ENCODE assay signal across 8 cellular contexts in the genomic region with DNA sequence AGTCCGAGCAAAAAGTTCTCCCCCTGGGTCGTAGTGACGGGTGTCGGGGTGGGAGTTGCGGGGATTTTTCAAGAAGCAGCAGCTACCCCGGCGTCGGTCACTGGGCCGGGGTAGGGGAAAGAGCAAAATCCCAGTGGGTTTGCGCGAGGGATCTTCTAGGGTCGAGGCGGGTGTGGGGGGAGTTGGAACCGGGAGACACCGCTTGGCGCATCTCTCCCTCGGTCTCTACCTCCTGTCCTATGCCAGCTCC. TPM values are rescaled to one million over a fixed set of nuclear protein-coding genes. Genes with fewer than 3 reads are reported as not detected.
DNase-seq lines count a peak whose midpoint lies in the region; ATAC-seq and FAIRE-seq lines count a peak whose summit lies in the region.

No MANE protein-coding gene starts in this region.

- H3K4me1 ChIP-seq in GM23248 (ENCODE audit: insufficient read depth) (peaks cover 25% of the 10 kb centered on the region), right cardiac atrium (ENCODE audit: control insufficient read depth, insufficient read depth, low read length) (peaks cover 14% of the 10 kb centered on the region), small intestine (ENCODE audit: control insufficient read depth in 2 of 2, insufficient read depth in 1 of 2, low read depth in 1 of 2, low read length in 1 of 2) (peaks cover 7 to 13% of the 10 kb centered on the region in 2 donors)

- H3K4me1 Mint-ChIP-seq in activated CD4-positive, alpha-beta memory T cell treated with anti-CD3 and anti-CD28 coated beads, Interleukin-2, amount 10 ng/mL, durations not matched to agents 7 days and 5 days: peaks cover 19% of the 10 kb centered on the region

- H3K9ac ChIP-seq in GM23248: peak overlapping the region; percentile 98

- H3K4me3 ChIP-seq in GM23248 (peak overlapping the region; percentile 85), right cardiac atrium (ENCODE audit: low read length) (peak overlapping the region; percentile 98), small intestine (ENCODE audit: low read depth in 1 of 2, low read length in 2 of 2) (peak overlapping the region; percentile 88 to 95)

- POLR2A ChIA-PET in activated CD4-positive, alpha-beta memory T cell treated with anti-CD3 and anti-CD28 coated beads, Interleukin-2, amount 10 ng/mL, durations not matched to agents 7 days and 5 days (lab: Charles Lee): interaction anchor here (0.6 to 18.0 kb wide), 20 partner anchors 9 to 677 kb away, joined by 3 to 504 read pairs (median 4); partner anchors contain the start of genes ATXN7L3, EFTUD2, GPATCH8 and SLC25A39

- peaks cover 13% of the 10 kb centered on the region for H3K36me3 Mint-ChIP-seq in activated CD4-positive, alpha-beta memory T cell treated with anti-CD3 and anti-CD28 coated beads, Interleukin-2, amount 10 ng/mL, durations not matched to agents 7 days and 5 days (ENCODE audit: low read depth)

- H3K36me3 ChIP-seq in GM23248 (ENCODE audit: low read depth): no peaks in the 10 kb centered on the region
- no peaks in the 10 kb centered on the region for H3K36me3 ChIP-seq in small intestine (ENCODE audit: control insufficient read depth in 2 of 2, insufficient read depth in 2 of 2, low read length in 2 of 2)

- in situ Hi-C loops in GM23248 (cut with MboI): loop anchor here (5.0 to 25.0 kb wide), 3 partner anchors 106 to 416 kb away; no protein-coding TSS in a partner anchor

- H3K9me3 Mint-ChIP-seq in activated CD4-positive, alpha-beta memory T cell treated with anti-CD3 and anti-CD28 coated beads, Interleukin-2, amount 10 ng/mL, durations not matched to agents 7 days and 5 days: no peaks in the 10 kb centered on the region

- H3K27ac Mint-ChIP-seq in activated CD4-positive, alpha-beta memory T cell treated with anti-CD3 and anti-CD28 coated beads, Interleukin-2, amount 10 ng/mL, durations not matched to agents 7 days and 5 days: peak overlapping the region; percentile 84

- intact Hi-C loops in right cardiac atrium (cut with DNase I): loop anchor here in 2 of 4 donors (2.0 to 5.0 kb wide), 2 partner anchors 101 to 103 kb away; partner anchors contain the start of gene SLC25A39 (in 2 of the 2)

- H3K79me2 ChIP-seq in GM23248 (ENCODE audit: insufficient read depth): peaks cover 22% of the 10 kb centered on the region

- H3K27ac ChIP-seq in GM23248 (peak overlapping the region; percentile 85), right cardiac atrium (ENCODE audit: low read length) (peak overlapping the region; percentile 95), small intestine (ENCODE audit: low read depth in 1 of 2, low read length in 1 of 2) (peak overlapping the region; percentile 93 to 98)

- H2AFZ ChIP-seq in GM23248: peak overlapping the region; percentile 74

- CTCF ChIA-PET in activated CD4-positive, alpha-beta memory T cell treated with anti-CD3 and anti-CD28 coated beads, Interleukin-2, amount 10 ng/mL, durations not matched to agents 7 days and 5 days (lab: Charles Lee): interaction anchor here (0.7 to 4.4 kb wide), 14 partner anchors 8 to 142 kb away, joined by 3 to 47 read pairs (median 6); partner anchors contain the start of genes FAM171A2, GRN and TMUB2

- H4K20me1 ChIP-seq in GM23248 (ENCODE audit: insufficient read depth): no peaks in the 10 kb centered on the region

- H3K4me3 Mint-ChIP-seq in activated CD4-positive, alpha-beta memory T cell treated with anti-CD3 and anti-CD28 coated beads, Interleukin-2, amount 10 ng/mL, durations not matched to agents 7 days and 5 days: peak overlapping the region; percentile 85

- peaks cover 12% of the 10 kb centered on the region for H3F3A ChIP-seq in GM23248 (ENCODE audit: insufficient read depth)

- H3K9me2 ChIP-seq in GM23248 (ENCODE audit: insufficient read depth): no peaks in the 10 kb centered on the region

- H3K9me3 ChIP-seq in GM23248 (ENCODE audit: low read depth) (no peaks in the 10 kb centered on the region), right cardiac atrium (ENCODE audit: control insufficient read depth, low read length) (no peaks in the 10 kb centered on the region), small intestine (ENCODE audit: control insufficient read depth, low read depth) (no peaks in the 10 kb centered on the region)

- ATAC-seq in right cardiac atrium (no peak), HG03159 (IDR thresholded peaks at IDR 0.05; ENCODE audit: unreplicated experiment) (no peak), HG02623 (IDR thresholded peaks at IDR 0.05; ENCODE audit: unreplicated experiment) (no peak)

- peak overlapping the region; percentile 92 for H3K4me2 ChIP-seq in GM23248 (ENCODE audit: unreplicated experiment)

- no peaks in the 10 kb centered on the region for H3K27me3 ChIP-seq in GM23248 (replicated peaks; ENCODE audit: insufficient read depth)
- H3K27me3 ChIP-seq in right cardiac atrium (ENCODE audit: control insufficient read depth, insufficient read depth): no peaks in the 10 kb centered on the region
- H3K27me3 ChIP-seq in small intestine (ENCODE audit: control insufficient read depth in 2 of 2, insufficient read depth in 2 of 2, low read length in 2 of 2): no peaks in the 10 kb centered on the region

- no peak for FAIRE-seq in small intestine (lab: Jason Lieb, UNC)

- H3K27me3 Mint-ChIP-seq in activated CD4-positive, alpha-beta memory T cell treated with anti-CD3 and anti-CD28 coated beads, Interleukin-2, amount 10 ng/mL, durations not matched to agents 7 days and 5 days: no peaks in the 10 kb centered on the region

- WGBS in GM23248 (ENCODE audit: low coverage in 1 of 2, low lambda C conversion rate in 2 of 2, missing lambda C conversion rate in 2 of 2), 2 experiments: 0 to 2% methylated on average over 17 of the region's 17 CpGs
- under 1% methylated on average over 17 of the region's 17 CpGs for WGBS in right cardiac atrium
- 0 to 3% (median 2%) methylated on average over 15 to 17 of the region's 17 CpGs for WGBS in small intestine, 3 donors

- DNase-seq in GM23248 (no peak), right cardiac atrium (no peak), small intestine (no peak), NCI-H510A (lab: John Stamatoyannopoulos, UW) (no peak), NCI-H2227 treated with DMSO at 0.1 percent for 48 hours (lab: John Stamatoyannopoulos, UW) (no peak)
- DNase-seq in activated CD4-positive, alpha-beta memory T cell treated with anti-CD3 and anti-CD28 coated beads, Interleukin-2, amount 10 ng/mL, durations not matched to agents 7 days and 5 days: no peak

RNA-seq across cellular contexts. Expression of gene UBTF, which starts 2.3 kb away (rescaled TPM):
- 61.1 and 62.3 TPM in 2 replicates for total RNA-seq in GM23248 (2014; rRNA removed; shearing (Covaris generic))
- polyA plus RNA-seq in GM23248 (2016; fragmentation: Nextera tagmentation; extraction: Ambion mirVana): 48.2 and 48.4 TPM in 2 replicates
- total RNA-seq in activated CD4-positive, alpha-beta memory T cell treated with anti-CD3 and anti-CD28 coated beads, Interleukin-2, amount 10 ng/mL, durations not matched to agents 7 days and 5 days: 100 to 1,000 TPM; 107 to 110 TPM
- total RNA-seq in right cardiac atrium: 10 to 100 TPM; 36.7 to 63.4 (median 58.6) TPM
- 43.5 TPM for polyA plus RNA-seq in right cardiac atrium
- 10 to 100 TPM; 32.7 to 39.0 (median 37.3) TPM for polyA plus RNA-seq in small intestine

RNA-seq across cellular contexts. Expression of gene ATXN7L3, which starts 22.1 kb away (rescaled TPM):
- total RNA-seq in GM23248 (2014; rRNA removed; shearing (Covaris generic)): 48.2 and 60.4 TPM in 2 replicates
- polyA plus RNA-seq in GM23248 (2016; fragmentation: Nextera tagmentation; extraction: Ambion mirVana): 9.8 and 10.0 TPM in 2 replicates
- total RNA-seq in activated CD4-positive, alpha-beta memory T cell treated with anti-CD3 and anti-CD28 coated beads, Interleukin-2, amount 10 ng/mL, durations not matched to agents 7 days and 5 days: 100 to 1,000 TPM; 106 to 107 TPM
- 10 to 100 TPM; 37.5 to 52.7 (median 41.2) TPM for total RNA-seq in right cardiac atrium
- 31.0 TPM for polyA plus RNA-seq in right cardiac atrium
- polyA plus RNA-seq in small intestine: 10 to 100 TPM; 40.3 to 44.1 (median 43.2) TPM

RNA-seq across cellular contexts. Expression of gene TMUB2, which starts 35.0 kb away (rescaled TPM):
- total RNA-seq in GM23248 (2014; rRNA removed; shearing (Covaris generic)): 41.6 and 42.6 TPM in 2 replicates
- 44.6 and 45.0 TPM in 2 replicates for polyA plus RNA-seq in GM23248 (2016; fragmentation: Nextera tagmentation; extraction: Ambion mirVana)
- 10 to 100 TPM; 42.2 to 42.7 TPM for total RNA-seq in activated CD4-positive, alpha-beta memory T cell treated with anti-CD3 and anti-CD28 coated beads, Interleukin-2, amount 10 ng/mL, durations not matched to agents 7 days and 5 days
- total RNA-seq in right cardiac atrium: 10 to 100 TPM; 23.5 to 27.6 (median 26.6) TPM
- polyA plus RNA-seq in right cardiac atrium: 26.3 TPM
- 10 to 100 TPM; 28.7 to 34.9 (median 29.7) TPM for polyA plus RNA-seq in small intestine

RNA-seq across cellular contexts. Expression of gene SLC4A1, which starts 46.1 kb away (rescaled TPM):
- total RNA-seq in GM23248 (2014; rRNA removed; shearing (Covaris generic)): not detected in 2 replicates
- not detected in 2 replicates for polyA plus RNA-seq in GM23248 (2016; fragmentation: Nextera tagmentation; extraction: Ambion mirVana)
- total RNA-seq in activated CD4-positive, alpha-beta memory T cell treated with anti-CD3 and anti-CD28 coated beads, Interleukin-2, amount 10 ng/mL, durations not matched to agents 7 days and 5 days: not detected
- total RNA-seq in right cardiac atrium: under 1 TPM in 3 of 4 donors, not detected in 1; 0.31 to 0.72 (median 0.46) TPM
- polyA plus RNA-seq in right cardiac atrium: 0.16 TPM
- not detected for polyA plus RNA-seq in small intestine

RNA-seq across cellular contexts. Expression of gene ASB16, which starts 51.3 kb away (rescaled TPM):
- total RNA-seq in GM23248 (2014; rRNA removed; shearing (Covaris generic)): not detected in 2 replicates
- 0.22 and 0.25 TPM in 2 replicates for polyA plus RNA-seq in GM23248 (2016; fragmentation: Nextera tagmentation; extraction: Ambion mirVana)
- total RNA-seq in activated CD4-positive, alpha-beta memory T cell treated with anti-CD3 and anti-CD28 coated beads, Interleukin-2, amount 10 ng/mL, durations not matched to agents 7 days and 5 days: under 1 TPM in 1 of 2 experiments, not detected in 1; 0.38 TPM
- 10 to 100 TPM in 2 of 4 donors, 1 to 10 TPM in 2; 5.3 to 11.3 (median 9.7) TPM for total RNA-seq in right cardiac atrium
- polyA plus RNA-seq in right cardiac atrium: 5.4 TPM
- polyA plus RNA-seq in small intestine: under 1 TPM in 1 of 3 donors, not detected in 2; 0.15 TPM
